Comparison of ENCODE assay signal across 31 cellular contexts in genomic region chr11:92605667-92606066, GRCh38.
"Had no signal": no experiment of that assay in that cellular context is flagged by ENCODE, and none has a peak within 500 bp of the region (broad histone marks: within the 10 kb centered on the region; RNA-seq: fewer than 3 reads in every experiment).

No MANE protein-coding gene starts in this region.

- H3K36me3 Mint-ChIP-seq: activated CD8-positive, alpha-beta memory T cell treated with anti-CD3 and anti-CD28 coated beads, Interleukin-2, amount 10 ng/mL, durations not matched to agents 7 days and 5 days; activated naive CD4-positive, alpha-beta T cell treated with anti-CD3 and anti-CD28 coated beads, Interleukin-2, amount 50 U/mL, for 72 hours; activated naive CD8-positive, alpha-beta T cell treated with anti-CD3 and anti-CD28 coated beads for 36 hours had no signal

- H3K9me3 ChIP-seq: adrenal gland, body of pancreas, breast epithelium had no signal

- H3K27ac ChIP-seq: adrenal gland, body of pancreas, brain microvascular endothelial cell, breast epithelium, VCaP had no signal

- H3K9me3 Mint-ChIP-seq: activated B cell treated with CpG ODN at 0.5 μM for 24 hours; activated CD4-positive, alpha-beta memory T cell treated with anti-CD3 and anti-CD28 coated beads, Interleukin-2, amount 10 ng/mL, durations not matched to agents 7 days and 5 days; activated CD4-positive, alpha-beta T cell treated with anti-CD3 and anti-CD28 coated beads, Interleukin-2, amount 10 ng/mL, durations not matched to agents 24 days and 14 days; activated naive CD4-positive, alpha-beta T cell treated with anti-CD3 and anti-CD28 coated beads for 36 hours; activated naive CD8-positive, alpha-beta T cell treated with anti-CD3 and anti-CD28 coated beads for 36 hours; activated T-cell treated with anti-CD3 and anti-CD28 coated beads, Interleukin-2, amount 50 U/mL, for 24 hours; T-helper 1 cell treated with Interleukin-12 subunit alpha and Interleukin-12 subunit beta and Interleukin-4 antibody, amounts not matched to agents 30 μg/mL and 1 μg/mL, for 36 hours; T-helper 2 cell treated with Interferon-gamma antibody and Interleukin-4, amounts not matched to agents 5 μg/mL and 100 μg/mL, for 36 hours had no signal

- DNase-seq: activated B cell treated with CpG ODN at 0.5 μM for 24 hours; activated CD4-positive, alpha-beta memory T cell treated with anti-CD3 and anti-CD28 coated beads, Interleukin-2, amount 10 ng/mL, durations not matched to agents 7 days and 5 days; activated CD4-positive, alpha-beta T cell treated with anti-CD3 and anti-CD28 coated beads for 4 hours; activated CD4-positive, alpha-beta T cell treated with anti-CD3 and anti-CD28 coated beads, Interleukin-2, amount 10 ng/mL, durations not matched to agents 24 days and 14 days; activated CD4-positive, alpha-beta T cell treated with anti-CD3 and anti-CD28 coated beads, Interleukin-2, amount 50 U/mL, for 1 hour; activated CD4-positive, alpha-beta T cell treated with anti-CD3 and anti-CD28 coated beads, Interleukin-2, amount 50 U/mL, for 4 hours; activated CD4-positive, CD25-positive, alpha-beta regulatory T cell treated with anti-CD3 and anti-CD28 coated beads, Interleukin-2, amount 50 U/mL, for 72 hours; activated CD8-positive, alpha-beta memory T cell treated with anti-CD3 and anti-CD28 coated beads for 24 hours; activated CD8-positive, alpha-beta memory T cell treated with anti-CD3 and anti-CD28 coated beads, Interleukin-2, amount 10 ng/mL, durations not matched to agents 7 days and 5 days; activated CD8-positive, alpha-beta memory T cell treated with anti-CD3 and anti-CD28 coated beads, Interleukin-2, amount 50 U/mL, for 48 hours; activated CD8-positive, alpha-beta T cell treated with anti-CD3 and anti-CD28 coated beads, Interleukin-2, amount 10 ng/mL, durations not matched to agents 7 days and 5 days; activated effector memory CD4-positive, alpha-beta T cell treated with anti-CD3 and anti-CD28 coated beads, Interleukin-2, amount 50 U/mL, for 16 hours; activated gamma-delta T cell treated with Interleukin-2 at 50 U/mL for 16 hours; activated naive CD4-positive, alpha-beta T cell; activated naive CD4-positive, alpha-beta T cell treated with anti-CD3 and anti-CD28 coated beads for 36 hours; activated naive CD4-positive, alpha-beta T cell treated with anti-CD3 and anti-CD28 coated beads, Interleukin-2, amount 50 U/mL, for 16 hours; activated naive CD8-positive, alpha-beta T cell treated with anti-CD3 and anti-CD28 coated beads for 36 hours; activated T-cell treated with anti-CD3 and anti-CD28 coated beads, Interleukin-2, amount 50 U/mL, for 24 hours; activated T-cell treated with anti-CD3 and anti-CD28 coated beads, Interleukin-2, amount 50 U/mL, for 48 hours; amniotic stem cell; aorta; body of pancreas; brain microvascular endothelial cell; central memory CD4-positive, alpha-beta T cell; T-helper 9 cell had no signal

- H3K27me3 ChIP-seq: adrenal gland, body of pancreas, brain microvascular endothelial cell, breast epithelium had no signal

- H3K27ac Mint-ChIP-seq: activated B cell treated with CpG ODN at 0.5 μM for 24 hours; activated CD4-positive, alpha-beta memory T cell treated with anti-CD3 and anti-CD28 coated beads, Interleukin-2, amount 10 ng/mL, durations not matched to agents 7 days and 5 days; activated CD4-positive, alpha-beta T cell treated with anti-CD3 and anti-CD28 coated beads, Interleukin-2, amount 10 ng/mL, durations not matched to agents 24 days and 14 days; activated CD8-positive, alpha-beta memory T cell treated with anti-CD3 and anti-CD28 coated beads, Interleukin-2, amount 10 ng/mL, durations not matched to agents 7 days and 5 days; activated CD8-positive, alpha-beta T cell treated with anti-CD3 and anti-CD28 coated beads, Interleukin-2, amount 10 ng/mL, durations not matched to agents 7 days and 5 days; activated naive CD4-positive, alpha-beta T cell treated with anti-CD3 and anti-CD28 coated beads for 36 hours; activated naive CD4-positive, alpha-beta T cell treated with anti-CD3 and anti-CD28 coated beads, Interleukin-2, amount 50 U/mL, for 72 hours; activated naive CD8-positive, alpha-beta T cell treated with anti-CD3 and anti-CD28 coated beads for 36 hours; activated T-cell treated with anti-CD3 and anti-CD28 coated beads, Interleukin-2, amount 50 U/mL, for 24 hours; T-helper 1 cell treated with Interleukin-12 subunit alpha and Interleukin-12 subunit beta and Interleukin-4 antibody, amounts not matched to agents 30 μg/mL and 1 μg/mL, for 36 hours; T-helper 2 cell treated with Interferon-gamma antibody and Interleukin-4, amounts not matched to agents 5 μg/mL and 100 μg/mL, for 36 hours had no signal

- H3K27me3 Mint-ChIP-seq: activated B cell treated with CpG ODN at 0.5 μM for 24 hours; activated CD4-positive, alpha-beta memory T cell treated with anti-CD3 and anti-CD28 coated beads, Interleukin-2, amount 10 ng/mL, durations not matched to agents 7 days and 5 days; activated CD4-positive, alpha-beta T cell treated with anti-CD3 and anti-CD28 coated beads, Interleukin-2, amount 10 ng/mL, durations not matched to agents 24 days and 14 days; activated CD8-positive, alpha-beta memory T cell treated with anti-CD3 and anti-CD28 coated beads, Interleukin-2, amount 10 ng/mL, durations not matched to agents 7 days and 5 days; activated naive CD8-positive, alpha-beta T cell treated with anti-CD3 and anti-CD28 coated beads for 36 hours; activated T-cell treated with anti-CD3 and anti-CD28 coated beads, Interleukin-2, amount 50 U/mL, for 24 hours had no signal

- ATAC-seq: activated CD8-positive, alpha-beta memory T cell treated with anti-CD3 and anti-CD28 coated beads, Interleukin-2, amount 10 ng/mL, durations not matched to agents 7 days and 5 days; activated CD8-positive, alpha-beta T cell treated with anti-CD3 and anti-CD28 coated beads, Interleukin-2, amount 10 ng/mL, durations not matched to agents 7 days and 5 days; activated naive CD4-positive, alpha-beta T cell treated with anti-CD3 and anti-CD28 coated beads, Interleukin-2, amount 50 U/mL, for 72 hours; body of pancreas had no signal

- H3K36me3 ChIP-seq: adrenal gland, brain microvascular endothelial cell, breast epithelium had no signal

- H3K4me3 ChIP-seq: adrenal gland, body of pancreas, breast epithelium had no signal

- H3K4me1 Mint-ChIP-seq: activated B cell treated with CpG ODN at 0.5 μM for 24 hours; activated CD4-positive, alpha-beta memory T cell treated with anti-CD3 and anti-CD28 coated beads, Interleukin-2, amount 10 ng/mL, durations not matched to agents 7 days and 5 days; activated CD4-positive, alpha-beta T cell treated with anti-CD3 and anti-CD28 coated beads, Interleukin-2, amount 10 ng/mL, durations not matched to agents 24 days and 14 days; activated CD8-positive, alpha-beta memory T cell treated with anti-CD3 and anti-CD28 coated beads, Interleukin-2, amount 10 ng/mL, durations not matched to agents 7 days and 5 days; activated naive CD8-positive, alpha-beta T cell treated with anti-CD3 and anti-CD28 coated beads for 36 hours had no signal

- H3K4me1 ChIP-seq: adrenal gland, body of pancreas, breast epithelium had no signal

- H3K4me3 Mint-ChIP-seq: activated B cell treated with CpG ODN at 0.5 μM for 24 hours; activated CD4-positive, alpha-beta memory T cell treated with anti-CD3 and anti-CD28 coated beads, Interleukin-2, amount 10 ng/mL, durations not matched to agents 7 days and 5 days; activated CD4-positive, alpha-beta T cell treated with anti-CD3 and anti-CD28 coated beads, Interleukin-2, amount 10 ng/mL, durations not matched to agents 24 days and 14 days; activated CD8-positive, alpha-beta memory T cell treated with anti-CD3 and anti-CD28 coated beads, Interleukin-2, amount 10 ng/mL, durations not matched to agents 7 days and 5 days; activated CD8-positive, alpha-beta T cell treated with anti-CD3 and anti-CD28 coated beads, Interleukin-2, amount 10 ng/mL, durations not matched to agents 7 days and 5 days; activated naive CD4-positive, alpha-beta T cell treated with anti-CD3 and anti-CD28 coated beads for 36 hours; activated naive CD8-positive, alpha-beta T cell treated with anti-CD3 and anti-CD28 coated beads for 36 hours; activated T-cell treated with anti-CD3 and anti-CD28 coated beads, Interleukin-2, amount 50 U/mL, for 24 hours; T-helper 1 cell treated with Interleukin-12 subunit alpha and Interleukin-12 subunit beta and Interleukin-4 antibody, amounts not matched to agents 30 μg/mL and 1 μg/mL, for 36 hours; T-helper 2 cell treated with Interferon-gamma antibody and Interleukin-4, amounts not matched to agents 5 μg/mL and 100 μg/mL, for 36 hours had no signal
